ENCODE assay signal across 25 cellular contexts in genomic region chr2:113806217-113806913, GRCh38. TPM values are rescaled to one million over a fixed set of nuclear protein-coding genes. Genes with fewer than 3 reads are reported as not detected.
DNase-seq lines count a peak whose midpoint lies in the region; ATAC-seq, FAIRE-seq and TF ChIP-seq lines count a peak whose summit lies in the region.
"Had no signal": no experiment of that assay in that cellular context is flagged by ENCODE, and none has a peak within 500 bp of the region (broad histone marks: within the 10 kb centered on the region; RNA-seq: fewer than 3 reads in every experiment).

No MANE protein-coding gene starts in this region.

- H3K36me3 ChIP-seq in mucosa of rectum (ENCODE audit: control insufficient read depth in 2 of 2, insufficient read depth in 2 of 2, low read length in 2 of 2) = no peaks in the 10 kb centered on the region
- H3K36me3 ChIP-seq: heart left ventricle, prostate gland, thoracic aorta had no signal

- peaks cover 0 to 6% of the 10 kb centered on the region in 2 donors for H3K4me1 ChIP-seq in mucosa of rectum (ENCODE audit: control insufficient read depth in 2 of 2, insufficient read depth in 2 of 2, low read length in 2 of 2)
- H3K4me1 ChIP-seq: heart left ventricle, prostate gland had no signal

- H3K4me3 ChIP-seq in mucosa of rectum (ENCODE audit: low read length in 2 of 2) = no peak overlapping the region
- H3K4me3 ChIP-seq: dorsolateral prefrontal cortex, heart left ventricle, prostate gland, thoracic aorta had no signal

- ATAC-seq in GM19035 (IDR thresholded peaks at IDR 0.05; ENCODE audit: unreplicated experiment) (no peak), HG03139 (IDR thresholded peaks at IDR 0.05; ENCODE audit: unreplicated experiment) (no peak), omental fat pad (ENCODE audit: low FRiP score) (no peak)
- ATAC-seq: activated CD4-positive, alpha-beta T cell treated with anti-CD3 and anti-CD28 coated beads for 36 hours; heart left ventricle; left ventricle myocardium superior; stimulated activated memory B cell treated with anti-CD40 and anti-IgM and Interleukin-4, amounts not matched to agents 10 μg/mL and 1 μg/mL and 100 μg/mL, for 72 hours had no signal

- FAIRE-seq in HTR-8/SVneo (lab: Jason Lieb, UNC) = no peak
- FAIRE-seq: endothelial cell of umbilical vein, GM12892, TTC549 had no signal

- H3K27me3 ChIP-seq in mucosa of rectum (ENCODE audit: control insufficient read depth in 2 of 2, insufficient read depth in 2 of 2, low read length in 2 of 2) = no peaks in the 10 kb centered on the region
- H3K27me3 ChIP-seq: heart left ventricle had no signal

- H3K9ac ChIP-seq in mucosa of rectum (ENCODE audit: low read depth in 1 of 2, low read length in 2 of 2) = no peak overlapping the region

- TF ChIP-seq CTCF in omental fat pad (IDR thresholded peaks at IDR 0.05) = no peak

- DNase-seq in COLO829 (ENCODE audit: low spot score) = peak; percentile 12
- peak; percentile 32 for DNase-seq in HTR-8/SVneo (ENCODE audit: insufficient read length, low spot score)
- peak; percentile 8 for DNase-seq in T1000 (lab: John Stamatoyannopoulos, UW)
- DNase-seq in C1 segment of cervical spinal cord (lab: John Stamatoyannopoulos, UW) = no peak
- DNase-seq in omental fat pad (ENCODE audit: low spot score) = no peak
- DNase-seq: activated CD4-positive, alpha-beta T cell treated with anti-CD3 and anti-CD28 coated beads for 36 hours; aorta; CD4-positive, alpha-beta memory T cell; central memory CD4-positive, alpha-beta T cell; dorsolateral prefrontal cortex; heart left ventricle; left ventricle myocardium superior; NCI-H1417; NCI-H2081 treated with DMSO at 0.1 percent for 48 hours; NK-92 treated with Interleukin-12 subunit alpha and Interleukin-12 subunit beta, amount 100 ng/mL, for 24 hours; stimulated activated CD4-positive, alpha-beta T cell treated with anti-CD3 and anti-CD28 coated beads, Interleukin-2, amount 100 ng/mL, for 24 hours had no signal

- H3K9me3 ChIP-seq in mucosa of rectum (ENCODE audit: control insufficient read depth in 2 of 2, low read length in 2 of 2) = no peaks in the 10 kb centered on the region
- H3K9me3 ChIP-seq: heart left ventricle, prostate gland, thoracic aorta had no signal

- H3K27ac ChIP-seq in mucosa of rectum (ENCODE audit: low read depth in 2 of 2, low read length in 2 of 2) = peak overlapping the region; percentile 71 to 81
- H3K27ac ChIP-seq: dorsolateral prefrontal cortex, heart left ventricle, prostate gland, thoracic aorta had no signal

RNA-seq across cellular contexts. Expression of gene SLC35F5, which starts 49.9 kb away (rescaled TPM):
- total RNA-seq in omental fat pad = 10 to 100 TPM; 57.2 to 87.0 (median 69.1) TPM

Comparison
In these comparisons a context has a peak if more than half of its experiments do, and no peak if none do; other contexts are left out.
1. DNase-seq: peak in COLO829 (single experiment), HTR-8/SVneo (single experiment) and T1000 (single experiment); none in C1 segment of cervical spinal cord (0 of 14) and omental fat pad (single experiment).